18 cellular contexts compared by ENCODE assay signal in genomic region chr3:98518816-98519215, GRCh38. TPM values are rescaled to one million over a fixed set of nuclear protein-coding genes. Genes with fewer than 3 reads are reported as not detected.
DNase-seq lines count a peak whose midpoint lies in the region; ATAC-seq and FAIRE-seq lines count a peak whose summit lies in the region.
"Had no signal": no experiment of that assay in that cellular context is flagged by ENCODE, and none has a peak within 500 bp of the region (broad histone marks: within the 10 kb centered on the region; RNA-seq: fewer than 3 reads in every experiment).

No MANE protein-coding gene starts in this region.

- H3K27ac Mint-ChIP-seq in activated CD8-positive, alpha-beta T cell treated with anti-CD3 and anti-CD28 coated beads, Interleukin-2, amount 10 ng/mL, durations not matched to agents 7 days and 5 days, result peak overlapping the region; percentile 74
- H3K27ac Mint-ChIP-seq in stimulated activated naive CD8-positive, alpha-beta T cell treated with anti-CD3 and anti-CD28 coated beads, Interleukin-15, amount 100 ng/mL, for 72 hours, result no peak overlapping the region
- H3K27ac Mint-ChIP-seq: endodermal cell, HFFc6 had no signal

- no peaks in the 10 kb centered on the region for H3K27me3 Mint-ChIP-seq in activated T-cell treated with anti-CD3 and anti-CD28 coated beads, Interleukin-2, amount 50 U/mL, for 4 hours (ENCODE audit: low read depth)
- H3K27me3 Mint-ChIP-seq in activated CD8-positive, alpha-beta T cell treated with anti-CD3 and anti-CD28 coated beads, Interleukin-2, amount 10 ng/mL, durations not matched to agents 7 days and 5 days (ENCODE audit: low read depth), result no peaks in the 10 kb centered on the region
- no peaks in the 10 kb centered on the region for H3K27me3 Mint-ChIP-seq in stimulated activated naive CD8-positive, alpha-beta T cell treated with anti-CD3 and anti-CD28 coated beads, Interleukin-15, amount 100 ng/mL, for 72 hours

- ATAC-seq in activated T-cell treated with anti-CD3 and anti-CD28 coated beads, Interleukin-2, amount 50 U/mL, for 4 hours, result no peak
- no peak for ATAC-seq in activated CD8-positive, alpha-beta T cell treated with anti-CD3 and anti-CD28 coated beads, Interleukin-2, amount 10 ng/mL, durations not matched to agents 7 days and 5 days
- ATAC-seq in stimulated activated naive CD8-positive, alpha-beta T cell treated with anti-CD3 and anti-CD28 coated beads, Interleukin-15, amount 100 ng/mL, for 72 hours, result no peak
- no peak for ATAC-seq in HG03460 (IDR thresholded peaks at IDR 0.05; ENCODE audit: unreplicated experiment)
- no peak for ATAC-seq in HG02759 (IDR thresholded peaks at IDR 0.05; ENCODE audit: unreplicated experiment)
- ATAC-seq: left colon, SK-N-SH treated with all-trans-retinoic acid at 6 μM for 48 hours had no signal

- H3K36me3 Mint-ChIP-seq in activated T-cell treated with anti-CD3 and anti-CD28 coated beads, Interleukin-2, amount 50 U/mL, for 4 hours (ENCODE audit: insufficient read depth), result peaks cover 64% of the 10 kb centered on the region
- H3K36me3 Mint-ChIP-seq in activated CD8-positive, alpha-beta T cell treated with anti-CD3 and anti-CD28 coated beads, Interleukin-2, amount 10 ng/mL, durations not matched to agents 7 days and 5 days (ENCODE audit: low read depth), result peaks cover 87% of the 10 kb centered on the region

- no peak for DNase-seq in activated T-cell treated with anti-CD3 and anti-CD28 coated beads, Interleukin-2, amount 50 U/mL, for 4 hours
- no peak for DNase-seq in activated T-cell treated with anti-CD3 and anti-CD28 coated beads for 4 hours
- DNase-seq in activated CD8-positive, alpha-beta T cell treated with anti-CD3 and anti-CD28 coated beads, Interleukin-2, amount 10 ng/mL, durations not matched to agents 7 days and 5 days, result no peak
- peak in 1 of 2 donors; percentile 45 for DNase-seq in frontal cortex (ENCODE audit: low spot score in 2 of 2)
- no peak for DNase-seq in stimulated activated naive CD8-positive, alpha-beta T cell treated with anti-CD3 and anti-CD28 coated beads, Interleukin-15, amount 100 ng/mL, for 72 hours
- DNase-seq in cerebellar cortex (ENCODE audit: low spot score), result no peak
- DNase-seq: cerebellar nuclear complex, endodermal cell, HFFc6, left colon, uterus had no signal

- POLR2A ChIA-PET in activated CD8-positive, alpha-beta T cell treated with anti-CD3 and anti-CD28 coated beads, Interleukin-2, amount 10 ng/mL, durations not matched to agents 7 days and 5 days (lab: Charles Lee), result interaction anchor here (0.8 to 6.5 kb wide), 6 partner anchors 14 to 74 kb away, joined by 3 to 113 read pairs (median 4); partner anchors contain the start of gene CPOX

- peak; percentile 96 for FAIRE-seq in frontal cortex (lab: Jason Lieb, UNC)

- peaks cover 67% of the 10 kb centered on the region for H3K4me1 Mint-ChIP-seq in activated T-cell treated with anti-CD3 and anti-CD28 coated beads, Interleukin-2, amount 50 U/mL, for 4 hours (ENCODE audit: low read depth)
- peaks cover 66% of the 10 kb centered on the region for H3K4me1 Mint-ChIP-seq in activated CD8-positive, alpha-beta T cell treated with anti-CD3 and anti-CD28 coated beads, Interleukin-2, amount 10 ng/mL, durations not matched to agents 7 days and 5 days (ENCODE audit: low read depth)
- H3K4me1 Mint-ChIP-seq in stimulated activated naive CD8-positive, alpha-beta T cell treated with anti-CD3 and anti-CD28 coated beads, Interleukin-15, amount 100 ng/mL, for 72 hours, result peaks cover 68% of the 10 kb centered on the region

- CTCF ChIA-PET in activated CD8-positive, alpha-beta T cell treated with anti-CD3 and anti-CD28 coated beads, Interleukin-2, amount 10 ng/mL, durations not matched to agents 7 days and 5 days (lab: Charles Lee), result no interaction called here

- peak overlapping the region; percentile 92 for H3K4me3 Mint-ChIP-seq in activated T-cell treated with anti-CD3 and anti-CD28 coated beads, Interleukin-2, amount 50 U/mL, for 4 hours
- H3K4me3 Mint-ChIP-seq in activated CD8-positive, alpha-beta T cell treated with anti-CD3 and anti-CD28 coated beads, Interleukin-2, amount 10 ng/mL, durations not matched to agents 7 days and 5 days, result peak overlapping the region; percentile 93
- peak overlapping the region; percentile 82 to 92 for H3K4me3 Mint-ChIP-seq in stimulated activated naive CD8-positive, alpha-beta T cell treated with anti-CD3 and anti-CD28 coated beads, Interleukin-15, amount 100 ng/mL, for 72 hours
- H3K4me3 Mint-ChIP-seq: endodermal cell, HFFc6 had no signal

- no peaks in the 10 kb centered on the region for H3K9me3 Mint-ChIP-seq in activated T-cell treated with anti-CD3 and anti-CD28 coated beads, Interleukin-2, amount 50 U/mL, for 4 hours
- no peaks in the 10 kb centered on the region for H3K9me3 Mint-ChIP-seq in activated CD8-positive, alpha-beta T cell treated with anti-CD3 and anti-CD28 coated beads, Interleukin-2, amount 10 ng/mL, durations not matched to agents 7 days and 5 days (ENCODE audit: insufficient read depth)
- no peaks in the 10 kb centered on the region for H3K9me3 Mint-ChIP-seq in stimulated activated naive CD8-positive, alpha-beta T cell treated with anti-CD3 and anti-CD28 coated beads, Interleukin-15, amount 100 ng/mL, for 72 hours
- H3K9me3 Mint-ChIP-seq: endodermal cell, HFFc6 had no signal

RNA-seq across cellular contexts. Expression of gene CLDND1, which starts 3.9 kb away (rescaled TPM):
- total RNA-seq in activated T-cell treated with anti-CD3 and anti-CD28 coated beads, Interleukin-2, amount 50 U/mL, for 4 hours, result 100 to 1,000 TPM; 222 to 249 (median 241) TPM
- total RNA-seq in activated CD8-positive, alpha-beta T cell treated with anti-CD3 and anti-CD28 coated beads, Interleukin-2, amount 10 ng/mL, durations not matched to agents 7 days and 5 days, result 100 to 1,000 TPM; 410 to 414 TPM
- 124 TPM for total RNA-seq in frontal cortex

RNA-seq across cellular contexts. Expression of gene GPR15, which starts 13.0 kb away (rescaled TPM):
- total RNA-seq in activated T-cell treated with anti-CD3 and anti-CD28 coated beads, Interleukin-2, amount 50 U/mL, for 4 hours, result 1 to 10 TPM; 1.4 to 2.0 (median 1.5) TPM
- total RNA-seq in activated CD8-positive, alpha-beta T cell treated with anti-CD3 and anti-CD28 coated beads, Interleukin-2, amount 10 ng/mL, durations not matched to agents 7 days and 5 days, result 10 to 100 TPM; 18.9 to 19.7 TPM
- total RNA-seq in frontal cortex, result not detected
- total RNA-seq: endodermal cell, HFFc6, right atrium auricular region, uterus had no signal

RNA-seq across cellular contexts. Expression of gene OR5K2, which starts 21.3 kb away (rescaled TPM):
- total RNA-seq in activated T-cell treated with anti-CD3 and anti-CD28 coated beads, Interleukin-2, amount 50 U/mL, for 4 hours, result not detected
- not detected for total RNA-seq in activated CD8-positive, alpha-beta T cell treated with anti-CD3 and anti-CD28 coated beads, Interleukin-2, amount 10 ng/mL, durations not matched to agents 7 days and 5 days
- total RNA-seq in frontal cortex, result not detected
- total RNA-seq: activated CD8-positive, alpha-beta memory T cell treated with anti-CD3 and anti-CD28 coated beads for 36 hours; endodermal cell; HFFc6; left colon; mononuclear cell; right atrium auricular region; RPMI7951; uterus had no signal

RNA-seq across cellular contexts. Expression of gene OR5K1, which starts 55.8 kb away (rescaled TPM):
- not detected for total RNA-seq in activated T-cell treated with anti-CD3 and anti-CD28 coated beads, Interleukin-2, amount 50 U/mL, for 4 hours
- total RNA-seq in activated CD8-positive, alpha-beta T cell treated with anti-CD3 and anti-CD28 coated beads, Interleukin-2, amount 10 ng/mL, durations not matched to agents 7 days and 5 days, result not detected
- total RNA-seq in frontal cortex, result not detected
- total RNA-seq: activated CD8-positive, alpha-beta memory T cell treated with anti-CD3 and anti-CD28 coated beads for 36 hours; endodermal cell; HFFc6; left colon; mononuclear cell; right atrium auricular region; RPMI7951; uterus had no signal

Comparison
In these comparisons a context has a peak if more than half of its experiments do, and no peak if none do; other contexts are left out.
1. RNA of gene GPR15, which starts 13.0 kb away (total RNA-seq): 18.9 to 19.7 TPM in activated CD8-positive, alpha-beta T cell treated with anti-CD3 and anti-CD28 coated beads, Interleukin-2, amount 10 ng/mL, durations not matched to agents 7 days and 5 days; 1.4 to 2.0 TPM in activated T-cell treated with anti-CD3 and anti-CD28 coated beads, Interleukin-2, amount 50 U/mL, for 4 hours and not detected in frontal cortex (single experiment); every median in the first group is over 4 times any median in the second.
2. Peak in every context shown above with its lines, with median percentiles within 50 percentile points of each other: H3K4me3 Mint-ChIP-seq.